In the genomic region with DNA sequence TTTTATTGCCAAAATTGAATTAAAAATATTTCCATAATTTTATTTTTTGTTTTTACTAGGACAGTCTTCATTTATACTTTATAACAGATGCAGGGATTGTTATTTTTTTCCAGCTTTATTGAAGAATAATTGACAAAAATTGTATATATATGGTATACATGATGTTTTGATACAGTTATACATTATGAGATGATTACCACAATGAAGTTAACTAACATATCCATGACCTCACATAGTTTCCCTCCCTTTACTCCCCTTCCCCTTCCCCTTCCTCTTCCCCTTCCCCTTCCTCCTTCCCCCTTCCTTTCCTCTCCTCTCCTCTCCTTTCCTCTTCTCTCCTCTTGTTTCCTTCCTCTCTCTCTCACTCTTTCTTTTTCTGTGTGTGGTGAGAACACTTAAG, we compare ENCODE assay signal across 27 cellular contexts.
"Had no signal": no experiment of that assay in that cellular context is flagged by ENCODE, and none has a peak within 500 bp of the region (broad histone marks: within the 10 kb centered on the region; RNA-seq: fewer than 3 reads in every experiment).

No MANE protein-coding gene starts in this region.

- ATAC-seq: effector memory CD8-positive, alpha-beta T cell; esophagus mucosa; foreskin keratinocyte; gastrocnemius medialis; gastroesophageal sphincter; heart left ventricle; heart right ventricle had no signal

- H3K27me3 ChIP-seq: colonic mucosa, dorsolateral prefrontal cortex, esophagus muscularis mucosa, esophagus squamous epithelium, foreskin keratinocyte, gastrocnemius medialis, gastroesophageal sphincter, heart left ventricle, heart right ventricle had no signal

- H3K27ac ChIP-seq: colonic mucosa, coronary artery, dorsolateral prefrontal cortex, epithelial cell of prostate, esophagus muscularis mucosa, esophagus squamous epithelium, foreskin keratinocyte, gastrocnemius medialis, gastroesophageal sphincter, heart left ventricle, heart right ventricle had no signal

- FAIRE-seq: colon, endometrium, endothelial cell of umbilical vein had no signal

- H3K9me3 ChIP-seq: colonic mucosa, esophagus muscularis mucosa, esophagus squamous epithelium, gastrocnemius medialis, gastroesophageal sphincter, heart left ventricle had no signal

- H3K4me3 ChIP-seq: colonic mucosa, coronary artery, dorsolateral prefrontal cortex, esophagus muscularis mucosa, esophagus squamous epithelium, gastrocnemius medialis, gastroesophageal sphincter, heart left ventricle, heart right ventricle had no signal

- DNase-seq: colonic mucosa; cortex of kidney; dermis blood vessel endothelial cell; dorsolateral prefrontal cortex; effector CD4-positive, alpha-beta T cell; effector CD8-positive, alpha-beta T cell; effector memory CD4-positive, alpha-beta T cell; effector memory CD8-positive, alpha-beta T cell; endodermal cell; erythroblast; esophagus squamous epithelium; foreskin fibroblast; foreskin keratinocyte; foreskin melanocyte; gastrocnemius medialis; glutamatergic neuron; head of caudate nucleus; heart left ventricle; heart right ventricle had no signal

- H3K36me3 ChIP-seq: colonic mucosa, esophagus muscularis mucosa, esophagus squamous epithelium, gastrocnemius medialis, gastroesophageal sphincter, heart left ventricle, heart right ventricle had no signal

- H3K4me1 ChIP-seq: colonic mucosa, esophagus muscularis mucosa, esophagus squamous epithelium, foreskin keratinocyte, gastrocnemius medialis, gastroesophageal sphincter, heart left ventricle, heart right ventricle had no signal
